In the genomic region with DNA sequence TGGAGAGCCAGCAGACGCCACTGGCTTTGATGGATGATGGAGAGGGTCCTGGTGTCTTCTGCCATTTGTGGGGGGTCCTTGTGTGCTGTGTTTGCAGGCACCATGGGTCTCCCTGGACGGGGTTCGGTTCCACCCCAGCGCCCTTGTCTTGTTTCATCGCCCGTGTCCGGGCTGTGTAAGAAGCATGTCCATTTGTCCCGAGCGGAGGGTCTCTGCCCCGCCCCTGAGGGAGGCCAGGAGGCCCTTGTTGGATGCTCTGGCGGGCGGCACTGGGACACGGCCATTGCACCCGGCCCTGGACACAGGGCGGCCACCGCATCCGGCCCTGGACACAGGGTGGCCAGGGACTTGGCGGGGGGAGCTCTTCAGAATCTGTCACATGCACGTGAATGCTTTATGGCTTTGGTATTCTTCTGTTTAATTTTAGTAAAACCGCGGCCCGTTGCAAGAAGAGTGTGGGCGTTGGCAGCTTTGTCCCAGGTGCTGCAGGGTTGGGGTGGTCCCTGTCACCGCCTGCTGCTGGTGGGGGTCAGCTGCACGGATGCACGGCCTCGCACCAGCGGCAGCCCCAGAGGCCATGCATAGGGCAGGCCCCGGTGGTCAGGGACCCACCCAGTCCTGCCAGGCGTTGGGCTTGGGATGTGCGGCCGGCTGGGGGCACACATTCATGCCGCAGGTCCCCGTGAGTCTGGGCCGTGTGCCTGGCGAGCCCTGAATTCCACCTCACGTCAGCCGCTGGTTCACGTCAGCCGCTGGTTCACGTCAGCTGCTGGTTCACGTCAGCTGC, we compare ENCODE assay signal across 10 cellular contexts. TPM values are rescaled to one million over a fixed set of nuclear protein-coding genes. Genes with fewer than 3 reads are reported as not detected.
DNase-seq lines count a peak whose midpoint lies in the region; ATAC-seq, FAIRE-seq and TF ChIP-seq lines count a peak whose summit lies in the region.
"Had no signal": no experiment of that assay in that cellular context is flagged by ENCODE, and none has a peak within 500 bp of the region (broad histone marks: within the 10 kb centered on the region; RNA-seq: fewer than 3 reads in every experiment).

No MANE protein-coding gene starts in this region.

- H3K9me1 ChIP-seq in endothelial cell of umbilical vein (replicated peaks; ENCODE audit: control insufficient read depth, extremely low read depth, insufficient read depth, low read length): no peaks in the 10 kb centered on the region

- peak overlapping the region; percentile 21 for H3K9ac ChIP-seq in endothelial cell of umbilical vein (replicated peaks; ENCODE audit: extremely low read depth, insufficient read depth, low read length)

- H4K20me1 ChIP-seq in OCI-LY7 (ENCODE audit: insufficient read depth, low read length) (peaks cover 16% of the 10 kb centered on the region; the same call in 1 of the 2 replicates), endothelial cell of umbilical vein (replicated peaks; ENCODE audit: control insufficient read depth, extremely low read depth, insufficient read depth, low read length) (no peaks in the 10 kb centered on the region)

- TF ChIP-seq CTCF in OCI-LY7 (conservative IDR thresholded peaks at IDR 0.05; ENCODE audit: low read length) (no peak), endothelial cell of umbilical vein (IDR thresholded peaks at IDR 0.05; ENCODE audit: extremely low read depth in 1 of 2, insufficient read depth in 1 of 2, low read depth in 1 of 2, low read length in 2 of 2) (no peak), gastrocnemius medialis (IDR thresholded peaks at IDR 0.05 in 4 of 5, conservative IDR thresholded peaks at IDR 0.05 in 1 of 5) (no peak)

- H3K27me3 Mint-ChIP-seq in T-helper 1 cell treated with Interleukin-12 subunit alpha and Interleukin-12 subunit beta and Interleukin-4 antibody, amounts not matched to agents 30 μg/mL and 1 μg/mL, for 36 hours (ENCODE audit: low read depth): no peaks in the 10 kb centered on the region

- FAIRE-seq in endothelial cell of umbilical vein (lab: Jason Lieb, UNC): no peak

- H3K4me3 ChIP-seq in OCI-LY7 (ENCODE audit: low read depth, low read length, poor library complexity, severe bottlenecking) (no peak overlapping the region), endothelial cell of umbilical vein (replicated peaks in 1 of 3; ENCODE audit: insufficient read depth in 1 of 3, low read depth in 1 of 3, low read length in 3 of 3) (no peak overlapping the region), skin epidermis (peak overlapping the region in 3 of 7 experiments; percentile 0 to 4 (median 3)), gastrocnemius medialis (no peak overlapping the region), MG63 (no peak overlapping the region)
- H3K4me3 ChIP-seq: psoas muscle had no signal

- H3K79me2 ChIP-seq in OCI-LY7 (ENCODE audit: insufficient read depth, low read depth, low read length): no peaks in the 10 kb centered on the region
- peaks cover 50% of the 10 kb centered on the region for H3K79me2 ChIP-seq in endothelial cell of umbilical vein (ENCODE audit: control insufficient read depth, insufficient read depth, low read length)

- in situ Hi-C loops in gastrocnemius medialis (cut with MboI; ENCODE audit: low sequenced_read_pairs in 4 of 4): no loop called here

- DNase-seq in T-helper 1 cell: no peak
- no peak for DNase-seq in OCI-LY7 (ENCODE audit: low spot score)
- no peak for DNase-seq in endothelial cell of umbilical vein (ENCODE audit: low read depth, low spot score)
- DNase-seq in NCI-H1930 (lab: John Stamatoyannopoulos, UW): no peak
- no peak for DNase-seq in gastrocnemius medialis
- DNase-seq in MG63: no peak

- POLR2A ChIA-PET in OCI-LY7 (lab: Charles Lee): interaction anchor here (0.7 to 1.5 kb wide), 3 partner anchors 8 to 70 kb away, joined by 3 to 4 read pairs (median 4); no protein-coding TSS in a partner anchor
- POLR2A ChIA-PET in endothelial cell of umbilical vein (lab: Charles Lee): no interaction called here

- H2AFZ ChIP-seq in OCI-LY7 (ENCODE audit: low read length): no peak overlapping the region
- no peak overlapping the region for H2AFZ ChIP-seq in endothelial cell of umbilical vein (ENCODE audit: low read depth, low read length)

- CTCF ChIA-PET in OCI-LY7 (lab: Charles Lee; ENCODE audit: unreplicated experiment): interaction anchor here (1.8 kb wide), 1 partner anchor 10 kb away, joined by 6 read pairs; no protein-coding TSS in a partner anchor
- CTCF ChIA-PET in endothelial cell of umbilical vein (lab: Charles Lee): interaction anchor here (0.6 to 2.0 kb wide), 7 partner anchors 8 to 79 kb away, joined by 3 to 8 read pairs (median 3); no protein-coding TSS in a partner anchor

- no peak overlapping the region for H3K27ac ChIP-seq in OCI-LY7 (ENCODE audit: low read depth, low read length, poor library complexity, severe bottlenecking)
- peak overlapping the region; percentile 80 for H3K27ac ChIP-seq in endothelial cell of umbilical vein (ENCODE audit: insufficient read depth, low read depth, low read length)
- H3K27ac ChIP-seq in skin epidermis: peak overlapping the region in 20 of 21 experiments; percentile 53 to 95 (median 86)
- H3K27ac ChIP-seq in gastrocnemius medialis: peak overlapping the region in 1 of 4 donors; percentile 64

- intact Hi-C loops in OCI-LY7 (cut with micrococcal nuclease; ENCODE audit: unreplicated experiment): no loop called here
- intact Hi-C loops in endothelial cell of umbilical vein (cut with micrococcal nuclease): loop anchor here (1.0 kb wide), 3 partner anchors 11 to 16 kb away; no protein-coding TSS in a partner anchor
- intact Hi-C loops in gastrocnemius medialis (cut with DNase I; ENCODE audit: low total_unique reads): no loop called here

- peaks cover 60% of the 10 kb centered on the region for H3K4me1 Mint-ChIP-seq in T-helper 1 cell treated with Interleukin-12 subunit alpha and Interleukin-12 subunit beta and Interleukin-4 antibody, amounts not matched to agents 30 μg/mL and 1 μg/mL, for 36 hours (ENCODE audit: low read depth)

- H3K4me1 ChIP-seq in OCI-LY7 (ENCODE audit: insufficient read depth, low read length, poor library complexity, severe bottlenecking) (peaks cover 59% of the 10 kb centered on the region), endothelial cell of umbilical vein (ENCODE audit: control insufficient read depth, extremely low read depth, insufficient read depth, low read length) (peaks cover 26% of the 10 kb centered on the region), gastrocnemius medialis (peaks cover 17 to 35% of the 10 kb centered on the region in 2 donors)

- no TSS peak for BruUV-seq in OCI-LY7 (replicated peaks; lab: Mats Ljungman, UMichigan)
- no TSS peak for BruUV-seq in endothelial cell of umbilical vein (replicated peaks; lab: Mats Ljungman, UMichigan)

- H3K9me2 ChIP-seq in OCI-LY7 (ENCODE audit: insufficient read depth, low read length): no peaks in the 10 kb centered on the region

- no peak for TF ChIP-seq POLR2A in endothelial cell of umbilical vein (IDR thresholded peaks at IDR 0.05; ENCODE audit: low read depth, low read length)
- TF ChIP-seq POLR2A in gastrocnemius medialis (IDR thresholded peaks at IDR 0.05): no peak

- H3K27me3 ChIP-seq in endothelial cell of umbilical vein (ENCODE audit: control insufficient read depth in 2 of 2, insufficient read depth in 2 of 2, low read length in 2 of 2) (no peaks in the 10 kb centered on the region), gastrocnemius medialis (no peaks in the 10 kb centered on the region), MG63 (no peaks in the 10 kb centered on the region)

- peaks cover 6% of the 10 kb centered on the region; the same call in 1 of the 2 replicates for H3K36me3 ChIP-seq in OCI-LY7 (ENCODE audit: insufficient read depth, low read length)
- no peaks in the 10 kb centered on the region for H3K36me3 ChIP-seq in endothelial cell of umbilical vein (ENCODE audit: control insufficient read depth in 2 of 2, extremely low read depth in 1 of 2, insufficient read depth in 2 of 2, low read length in 2 of 2)
- H3K36me3 ChIP-seq in gastrocnemius medialis: no peaks in the 10 kb centered on the region
- peaks cover 6% of the 10 kb centered on the region for H3K36me3 ChIP-seq in MG63

- no peak for ATAC-seq in gastrocnemius medialis

- H3K4me3 Mint-ChIP-seq in T-helper 1 cell treated with Interleukin-12 subunit alpha and Interleukin-12 subunit beta and Interleukin-4 antibody, amounts not matched to agents 30 μg/mL and 1 μg/mL, for 36 hours: peak overlapping the region; percentile 82

- no peaks in the 10 kb centered on the region for H3K9me3 Mint-ChIP-seq in T-helper 1 cell treated with Interleukin-12 subunit alpha and Interleukin-12 subunit beta and Interleukin-4 antibody, amounts not matched to agents 30 μg/mL and 1 μg/mL, for 36 hours

- H3K9me3 ChIP-seq in OCI-LY7 (ENCODE audit: low read length): no peaks in the 10 kb centered on the region
- H3K9me3 ChIP-seq in endothelial cell of umbilical vein (replicated peaks; ENCODE audit: control insufficient read depth, insufficient read depth, low read length): no peaks in the 10 kb centered on the region
- no peaks in the 10 kb centered on the region for H3K9me3 ChIP-seq in gastrocnemius medialis
- H3K9me3 ChIP-seq in MG63: no peaks in the 10 kb centered on the region
- H3K9me3 ChIP-seq: psoas muscle had no signal

- peaks cover 34% of the 10 kb centered on the region for H3K36me3 Mint-ChIP-seq in T-helper 1 cell treated with Interleukin-12 subunit alpha and Interleukin-12 subunit beta and Interleukin-4 antibody, amounts not matched to agents 30 μg/mL and 1 μg/mL, for 36 hours (ENCODE audit: low read depth)

- peak overlapping the region; percentile 41 for H3K4me2 ChIP-seq in OCI-LY7 (ENCODE audit: low read length)
- H3K4me2 ChIP-seq in endothelial cell of umbilical vein (ENCODE audit: insufficient read depth, low read length): peak overlapping the region; percentile 54

- peak overlapping the region; percentile 90 for H3K27ac Mint-ChIP-seq in T-helper 1 cell treated with Interleukin-12 subunit alpha and Interleukin-12 subunit beta and Interleukin-4 antibody, amounts not matched to agents 30 μg/mL and 1 μg/mL, for 36 hours

- dilution Hi-C loops in endothelial cell of umbilical vein (cut with MboI; ENCODE audit: extremely low pct_ligation_motif_present, low sequenced_read_pairs): no loop called here

RNA-seq across cellular contexts. Expression of a gene that starts 21.0 kb away (rescaled TPM):
- total RNA-seq in OCI-LY7 (2014; rRNA removed; shearing (Covaris generic)): not detected in 2 replicates
- not detected in 2 replicates for total RNA-seq in OCI-LY7 (2022)
- 0.23 and 0.80 TPM in 2 replicates for total RNA-seq in endothelial cell of umbilical vein
- 0.15 and 0.22 TPM in 2 replicates for polyA plus RNA-seq in endothelial cell of umbilical vein
- 0.22 and 0.25 TPM in 2 replicates for polyA plus RNA-seq in endothelial cell of umbilical vein (2011; cell fraction: cytosol; rRNA removed)
- 0.84 and 1.1 TPM in 2 replicates for polyA plus RNA-seq in endothelial cell of umbilical vein (2011; cell fraction: nucleus; rRNA removed)
- polyA plus RNA-seq in endothelial cell of umbilical vein (2012): 0.10 and 0.19 TPM in 2 replicates
- 0.34 TPM in 2 replicates for polyA minus RNA-seq in endothelial cell of umbilical vein
- not detected for polyA minus RNA-seq in endothelial cell of umbilical vein (2011; cell fraction: cytosol; rRNA and poly(A)+ RNA removed)
- 0.19 TPM in 2 replicates for polyA minus RNA-seq in endothelial cell of umbilical vein (2011; cell fraction: nucleus; rRNA and poly(A)+ RNA removed)
- 10 to 100 TPM in 2 of 4 donors, 1 to 10 TPM in 2; 2.5 to 17.8 (median 11.7) TPM for total RNA-seq in gastrocnemius medialis
- total RNA-seq in MG63 (2014; rRNA removed; shearing (Covaris generic); ENCODE audit: low replicate concordance): not detected in 2 replicates
- total RNA-seq: A172 had no signal
